In the genomic region with DNA sequence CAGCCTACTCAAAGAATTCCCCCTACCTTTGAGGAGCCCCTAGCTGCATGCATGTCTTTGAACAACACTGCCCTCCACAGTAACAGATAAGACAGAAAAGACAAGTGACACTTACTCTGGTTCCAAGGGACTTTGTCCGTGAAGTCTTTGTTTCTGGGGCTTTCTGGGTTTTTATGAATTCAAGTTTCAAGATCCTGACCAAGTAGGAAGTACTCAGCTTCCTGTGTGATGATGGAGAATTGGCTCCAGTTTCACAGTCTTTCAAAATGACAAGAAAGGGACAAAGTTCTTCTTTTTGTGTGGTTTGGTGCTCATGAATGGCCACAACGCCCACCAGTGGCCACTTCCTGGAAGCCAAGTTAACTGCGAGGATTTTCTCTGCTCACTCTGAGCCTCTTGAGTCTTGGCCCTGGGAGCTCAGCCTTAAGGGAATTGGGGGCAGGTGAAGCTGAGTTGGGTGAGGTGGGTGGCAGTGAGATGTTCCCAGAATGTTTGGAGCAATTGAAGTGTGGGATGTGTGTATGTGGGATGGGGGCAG, we compare ENCODE assay signal across 9 cellular contexts. TPM values are rescaled to one million over a fixed set of nuclear protein-coding genes. Genes with fewer than 3 reads are reported as not detected.
DNase-seq lines count a peak whose midpoint lies in the region; ATAC-seq and TF ChIP-seq lines count a peak whose summit lies in the region.
"Had no signal": no experiment of that assay in that cellular context is flagged by ENCODE, and none has a peak within 500 bp of the region (broad histone marks: within the 10 kb centered on the region; RNA-seq: fewer than 3 reads in every experiment).

TSS of gene CCR1 (minus strand) at position 147 of the 538 bp plus-strand sequence. CDS start 4,000 bp downstream, outside the sequence.

- peaks cover 7 to 34% (median 18%) of the 10 kb centered on the region in 4 donors for H3K4me1 Mint-ChIP-seq in CD4-positive, CD25-positive, alpha-beta regulatory T cell
- H3K4me1 Mint-ChIP-seq in activated T-helper 17 cell treated with anti-CD3 and anti-CD28 coated beads, Interleukin-2, amount 50 U/mL, for 72 hours = peaks cover 20% of the 10 kb centered on the region

- no peak for TF ChIP-seq POLR2A in sigmoid colon (IDR thresholded peaks at IDR 0.05)

- H3K27ac ChIP-seq in CD4-positive, CD25-positive, alpha-beta regulatory T cell (ENCODE audit: insufficient read depth, low read length, poor library complexity, severe bottlenecking) = peak within 1 kb of the TSS; percentile 25
- H3K27ac ChIP-seq in sigmoid colon = peak within 1 kb of the TSS; percentile 20 to 43 (median 30)
- H3K27ac ChIP-seq: SJCRH30 had no signal

- WGBS in sigmoid colon, 2 donors = 18 to 19% methylated on average over 3 of the region's 3 CpGs

- H3K9me3 ChIP-seq in CD4-positive, CD25-positive, alpha-beta regulatory T cell (ENCODE audit: control insufficient read depth in 2 of 2, low read length in 2 of 2) = no peaks in the 10 kb centered on the region
- H3K9me3 ChIP-seq in sigmoid colon = no peaks in the 10 kb centered on the region
- H3K9me3 ChIP-seq: SJCRH30 had no signal

- H3K27me3 Mint-ChIP-seq in CD4-positive, CD25-positive, alpha-beta regulatory T cell = no peaks in the 10 kb centered on the region
- H3K27me3 Mint-ChIP-seq in activated T-helper 17 cell treated with anti-CD3 and anti-CD28 coated beads, Interleukin-2, amount 50 U/mL, for 72 hours = no peaks in the 10 kb centered on the region

- H3K27me3 ChIP-seq in CD4-positive, CD25-positive, alpha-beta regulatory T cell (ENCODE audit: control insufficient read depth, insufficient read depth, low read length) = no peaks in the 10 kb centered on the region
- H3K27me3 ChIP-seq in sigmoid colon = no peaks in the 10 kb centered on the region
- H3K27me3 ChIP-seq: SJCRH30 had no signal

- ATAC-seq in CD4-positive, CD25-positive, alpha-beta regulatory T cell (ENCODE audit: low read depth in 2 of 2) = peak in 1 of 2 donors; percentile 26
- ATAC-seq in GM19452 (IDR thresholded peaks at IDR 0.05; ENCODE audit: unreplicated experiment) = peak; percentile 68
- peak; percentile 72 for ATAC-seq in activated T-helper 17 cell treated with anti-CD3 and anti-CD28 coated beads, Interleukin-2, amount 50 U/mL, for 72 hours (replicated peaks)
- ATAC-seq in left cardiac atrium = peak; percentile 29 to 69
- no peak for ATAC-seq in HG03439 (IDR thresholded peaks at IDR 0.05; ENCODE audit: unreplicated experiment)

- H3K4me1 ChIP-seq in CD4-positive, CD25-positive, alpha-beta regulatory T cell (ENCODE audit: control insufficient read depth, insufficient read depth, low read length, poor library complexity, severe bottlenecking) = peaks cover 19% of the 10 kb centered on the region
- H3K4me1 ChIP-seq in sigmoid colon = no peaks in the 10 kb centered on the region
- H3K4me1 ChIP-seq: SJCRH30 had no signal

- H3K4me3 Mint-ChIP-seq in CD4-positive, CD25-positive, alpha-beta regulatory T cell = peak within 1 kb of the TSS in 3 of 4 donors; percentile 29 to 78 (median 38)
- H3K4me3 Mint-ChIP-seq in activated T-helper 17 cell treated with anti-CD3 and anti-CD28 coated beads, Interleukin-2, amount 50 U/mL, for 72 hours = peak within 1 kb of the TSS; percentile 51

- DNase-seq in CD4-positive, CD25-positive, alpha-beta regulatory T cell = peak in 2 of 3 donors; percentile 2 to 72
- peak; percentile 45 for DNase-seq in left cardiac atrium
- no peak for DNase-seq in sigmoid colon
- no peak for DNase-seq in LoVo (ENCODE audit: low spot score)

- intact Hi-C loops in left cardiac atrium (cut with DNase I) (no loop called here), sigmoid colon (cut with DNase I) (no loop called here)

- TF ChIP-seq CTCF in LNCAP (IDR thresholded peaks at IDR 0.05) = peak; percentile 58
- peak in 1 of 4 experiments; percentile 18 for TF ChIP-seq CTCF in sigmoid colon (IDR thresholded peaks at IDR 0.05)

- no peak for TF ChIP-seq EP300 in sigmoid colon (IDR thresholded peaks at IDR 0.05)

- peak within 1 kb of the TSS; percentile 49 for H3K4me3 ChIP-seq in CD4-positive, CD25-positive, alpha-beta regulatory T cell (ENCODE audit: low read depth, low read length)
- peak within 1 kb of the TSS in 2 of 4 donors; percentile 20 to 31 for H3K4me3 ChIP-seq in sigmoid colon
- H3K4me3 ChIP-seq: SJCRH30 had no signal

- no peaks in the 10 kb centered on the region for H3K9me3 Mint-ChIP-seq in CD4-positive, CD25-positive, alpha-beta regulatory T cell
- no peaks in the 10 kb centered on the region for H3K9me3 Mint-ChIP-seq in activated T-helper 17 cell treated with anti-CD3 and anti-CD28 coated beads, Interleukin-2, amount 50 U/mL, for 72 hours

- peak within 1 kb of the TSS; percentile 51 to 90 (median 75) for H3K27ac Mint-ChIP-seq in CD4-positive, CD25-positive, alpha-beta regulatory T cell
- peak within 1 kb of the TSS; percentile 84 for H3K27ac Mint-ChIP-seq in activated T-helper 17 cell treated with anti-CD3 and anti-CD28 coated beads, Interleukin-2, amount 50 U/mL, for 72 hours

- H3K36me3 ChIP-seq in CD4-positive, CD25-positive, alpha-beta regulatory T cell (ENCODE audit: control insufficient read depth, insufficient read depth, low read length) = no peaks in the 10 kb centered on the region
- H3K36me3 ChIP-seq in sigmoid colon = no peaks in the 10 kb centered on the region
- H3K36me3 ChIP-seq: SJCRH30 had no signal

- no peaks in the 10 kb centered on the region for H3K36me3 Mint-ChIP-seq in CD4-positive, CD25-positive, alpha-beta regulatory T cell
- no peaks in the 10 kb centered on the region for H3K36me3 Mint-ChIP-seq in activated T-helper 17 cell treated with anti-CD3 and anti-CD28 coated beads, Interleukin-2, amount 50 U/mL, for 72 hours (ENCODE audit: low read depth)

RNA-seq across cellular contexts. Expression of gene CCR1, which starts in this region (rescaled TPM):
- total RNA-seq in CD4-positive, CD25-positive, alpha-beta regulatory T cell = 0.17 TPM
- polyA plus RNA-seq in CD4-positive, CD25-positive, alpha-beta regulatory T cell = 1 to 10 TPM in 1 of 4 donors, under 1 TPM in 2, not detected in 1; 0.11 to 1.0 (median 0.33) TPM
- 1 to 10 TPM in 1 of 2 donors, under 1 TPM in 1; 0.66 to 1.8 TPM for total RNA-seq in activated T-helper 17 cell treated with anti-CD3 and anti-CD28 coated beads, Interleukin-2, amount 50 U/mL, for 72 hours
- total RNA-seq in left cardiac atrium = 10 to 100 TPM in 1 of 2 donors, 1 to 10 TPM in 1; 9.2 to 11.0 TPM
- total RNA-seq in sigmoid colon = 10 to 100 TPM in 2 of 4 donors, 1 to 10 TPM in 2; 2.2 to 16.3 (median 9.4) TPM
- polyA plus RNA-seq in sigmoid colon = 10 to 100 TPM in 1 of 3 donors, 1 to 10 TPM in 2; 3.6 to 16.6 (median 5.0) TPM
- total RNA-seq: SJCRH30 had no signal

Comparison
In these comparisons a context has a peak if more than half of its experiments do, and no peak if none do; other contexts are left out.
1. DNase-seq: peak in CD4-positive, CD25-positive, alpha-beta regulatory T cell (2 of 3) and left cardiac atrium (single experiment); none in sigmoid colon (single experiment) and LoVo (single experiment).